ENCODE assay signal across 8 cellular contexts in the genomic region with DNA sequence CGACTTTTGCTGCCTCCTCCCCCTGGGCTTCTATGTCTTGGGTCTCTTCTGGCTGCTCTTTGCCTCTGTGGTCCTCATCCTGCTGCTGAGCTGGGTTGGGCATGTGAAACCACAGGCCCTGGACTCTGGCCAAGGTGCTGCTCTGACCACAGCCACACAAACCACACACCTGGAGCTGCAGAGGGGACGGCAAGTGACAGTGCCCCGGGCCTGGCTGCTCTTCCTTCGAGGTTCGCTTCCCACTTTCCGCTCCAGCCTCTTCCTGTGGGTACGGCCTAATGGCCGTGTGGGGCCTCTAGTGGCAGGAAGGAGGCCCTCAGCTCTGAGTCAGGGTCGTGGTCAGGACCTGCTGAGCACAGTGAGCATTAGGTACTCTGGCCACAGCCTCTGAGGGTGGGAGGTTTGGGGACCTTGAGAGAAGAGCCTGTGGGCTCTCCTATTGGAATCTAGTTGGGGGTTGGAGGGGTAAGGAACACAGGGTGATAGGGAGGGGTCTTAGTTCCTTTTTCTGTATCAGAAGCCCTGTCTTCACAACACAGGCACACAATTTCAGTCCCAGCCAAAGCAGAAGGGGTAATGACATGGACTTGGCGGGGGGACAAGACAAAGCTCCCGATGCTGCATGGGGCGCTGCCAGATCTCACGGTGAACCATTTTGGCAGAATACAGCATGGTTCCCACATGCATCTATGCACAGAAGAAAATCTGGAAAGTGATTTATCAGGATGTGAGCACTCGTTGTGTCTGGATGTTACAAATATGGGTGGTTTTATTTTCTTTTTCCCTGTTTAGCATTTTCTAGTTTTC. TPM values are rescaled to one million over a fixed set of nuclear protein-coding genes. Genes with fewer than 3 reads are reported as not detected.
DNase-seq lines count a peak whose midpoint lies in the region; ATAC-seq and TF ChIP-seq lines count a peak whose summit lies in the region.

No MANE protein-coding gene starts in this region.

- H3K27me3 Mint-ChIP-seq in activated T-helper 17 cell treated with anti-CD3 and anti-CD28 coated beads, Interleukin-2, amount 50 U/mL, for 72 hours: no peaks in the 10 kb centered on the region
- H3K27me3 Mint-ChIP-seq in glutamatergic neuron (ENCODE audit: unreplicated experiment): peaks cover 11% of the 10 kb centered on the region

- TF ChIP-seq CTCF in glutamatergic neuron (IDR thresholded peaks at IDR 0.05; ENCODE audit: partially characterized antibody, unreplicated experiment): no peak

- no peak for TF ChIP-seq EP300 in Ishikawa (IDR thresholded peaks at IDR 0.05; ENCODE audit: borderline replicate concordance)

- peaks cover 50% of the 10 kb centered on the region for H3K36me3 Mint-ChIP-seq in activated T-helper 17 cell treated with anti-CD3 and anti-CD28 coated beads, Interleukin-2, amount 50 U/mL, for 72 hours (ENCODE audit: low read depth)
- H3K36me3 Mint-ChIP-seq in glutamatergic neuron (ENCODE audit: unreplicated experiment): peaks cover 4% of the 10 kb centered on the region

- TF ChIP-seq RAD21 in Ishikawa (IDR thresholded peaks at IDR 0.05; ENCODE audit: low read depth): no peak

- H3K4me3 Mint-ChIP-seq in activated T-helper 17 cell treated with anti-CD3 and anti-CD28 coated beads, Interleukin-2, amount 50 U/mL, for 72 hours: peak overlapping the region; percentile 42
- H3K4me3 Mint-ChIP-seq in glutamatergic neuron (ENCODE audit: unreplicated experiment): no peak overlapping the region

- DNase-seq in NCI-H2029 (lab: John Stamatoyannopoulos, UW) (peak; percentile 14), NCI-H2029 treated with DMSO at 0.1 percent for 48 hours (lab: John Stamatoyannopoulos, UW) (no peak), iris pigment epithelial cell (ENCODE audit: low read depth) (peak; percentile 45), glutamatergic neuron (no peak), NCI-H2107 treated with DMSO at 0.1 percent for 48 hours (lab: John Stamatoyannopoulos, UW; ENCODE audit: unreplicated experiment) (no peak)
- DNase-seq in activated effector memory CD4-positive, alpha-beta T cell treated with Interleukin-2 at 50 U/mL for 16 hours: no peak

- H3K27ac Mint-ChIP-seq in activated T-helper 17 cell treated with anti-CD3 and anti-CD28 coated beads, Interleukin-2, amount 50 U/mL, for 72 hours: peak overlapping the region; percentile 47
- no peak overlapping the region for H3K27ac Mint-ChIP-seq in glutamatergic neuron (ENCODE audit: unreplicated experiment)

- ATAC-seq in activated T-helper 17 cell treated with anti-CD3 and anti-CD28 coated beads, Interleukin-2, amount 50 U/mL, for 72 hours (replicated peaks): peak; percentile 85

- peaks cover 27% of the 10 kb centered on the region for H3K4me1 Mint-ChIP-seq in activated T-helper 17 cell treated with anti-CD3 and anti-CD28 coated beads, Interleukin-2, amount 50 U/mL, for 72 hours
- H3K4me1 Mint-ChIP-seq in glutamatergic neuron (ENCODE audit: low read depth, unreplicated experiment): peaks cover 7% of the 10 kb centered on the region

- no peaks in the 10 kb centered on the region for H3K9me3 Mint-ChIP-seq in activated T-helper 17 cell treated with anti-CD3 and anti-CD28 coated beads, Interleukin-2, amount 50 U/mL, for 72 hours
- H3K9me3 Mint-ChIP-seq in glutamatergic neuron (ENCODE audit: unreplicated experiment): peaks cover 5% of the 10 kb centered on the region

TF ChIP-seq in Ishikawa, 13 proteins besides CTCF, POLR2A, EP300 and RAD21:
- peak; percentile 23; the same call in 1 of the 2 replicates for TF ChIP-seq NFIC (IDR thresholded peaks at IDR 0.05)
- TF ChIP-seq ZBTB7A (IDR thresholded peaks at IDR 0.05; ENCODE audit: low read depth): no peak

RNA-seq across cellular contexts. Expression of gene GP1BA, which starts 2.3 kb away (rescaled TPM):
- under 1 TPM in 1 of 2 donors, not detected in 1; 0.11 TPM for total RNA-seq in activated T-helper 17 cell treated with anti-CD3 and anti-CD28 coated beads, Interleukin-2, amount 50 U/mL, for 72 hours
- 0.47 TPM for total RNA-seq in glutamatergic neuron (ENCODE audit: unreplicated experiment)

RNA-seq across cellular contexts. Expression of gene SLC25A11, which starts 5.5 kb away (rescaled TPM):
- 10 to 100 TPM; 54.7 to 68.5 TPM for total RNA-seq in activated T-helper 17 cell treated with anti-CD3 and anti-CD28 coated beads, Interleukin-2, amount 50 U/mL, for 72 hours
- 72.2 TPM for total RNA-seq in glutamatergic neuron (ENCODE audit: unreplicated experiment)

RNA-seq across cellular contexts. Expression of gene RNF167, which starts 5.7 kb away (rescaled TPM):
- 100 to 1,000 TPM; 184 to 197 TPM for total RNA-seq in activated T-helper 17 cell treated with anti-CD3 and anti-CD28 coated beads, Interleukin-2, amount 50 U/mL, for 72 hours
- total RNA-seq in glutamatergic neuron (ENCODE audit: unreplicated experiment): 96.1 TPM

RNA-seq across cellular contexts. Expression of gene PFN1, which starts 14.0 kb away (rescaled TPM):
- 1,000 to 10,000 TPM; 1,346 to 1,950 TPM for total RNA-seq in activated T-helper 17 cell treated with anti-CD3 and anti-CD28 coated beads, Interleukin-2, amount 50 U/mL, for 72 hours
- 356 TPM for total RNA-seq in glutamatergic neuron (ENCODE audit: unreplicated experiment)

RNA-seq across cellular contexts. Expression of gene ENO3, which starts 16.5 kb away (rescaled TPM):
- total RNA-seq in activated T-helper 17 cell treated with anti-CD3 and anti-CD28 coated beads, Interleukin-2, amount 50 U/mL, for 72 hours: 10 to 100 TPM; 27.4 to 30.3 TPM
- 62.1 TPM for total RNA-seq in glutamatergic neuron (ENCODE audit: unreplicated experiment)

Comparison
In these comparisons a context has a peak if more than half of its experiments do, and no peak if none do; other contexts are left out.
1. DNase-seq: peak in NCI-H2029 (single experiment) and iris pigment epithelial cell (single experiment); none in NCI-H2029 treated with DMSO at 0.1 percent for 48 hours (single experiment), activated effector memory CD4-positive, alpha-beta T cell treated with Interleukin-2 at 50 U/mL for 16 hours (single experiment), glutamatergic neuron (single experiment) and NCI-H2107 treated with DMSO at 0.1 percent for 48 hours (single experiment).